Comparison of ENCODE assay signal across 19 cellular contexts in genomic region chr21:42530167-42530518, GRCh38. TPM values are rescaled to one million over a fixed set of nuclear protein-coding genes. Genes with fewer than 3 reads are reported as not detected.
DNase-seq lines count a peak whose midpoint lies in the region; ATAC-seq, FAIRE-seq and TF ChIP-seq lines count a peak whose summit lies in the region.
"Had no signal": no experiment of that assay in that cellular context is flagged by ENCODE, and none has a peak within 500 bp of the region (broad histone marks: within the 10 kb centered on the region; RNA-seq: fewer than 3 reads in every experiment).

No MANE protein-coding gene starts in this region.

- peak overlapping the region; percentile 30 for H3K27ac Mint-ChIP-seq in activated naive CD4-positive, alpha-beta T cell treated with anti-CD3 and anti-CD28 coated beads, Interleukin-2, amount 10 ng/mL, durations not matched to agents 7 days and 5 days
- H3K27ac Mint-ChIP-seq in activated naive CD4-positive, alpha-beta T cell treated with anti-CD3 and anti-CD28 coated beads, Interleukin-2, amount 50 U/mL, for 72 hours: peak overlapping the region in 1 of 2 donors; percentile 12
- H3K27ac Mint-ChIP-seq in IgD-negative memory B cell: peak overlapping the region; percentile 13 to 69 (median 21)

- H3K18ac ChIP-seq in mesenchymal stem cell (ENCODE audit: low read depth in 1 of 2, low read length in 2 of 2): no peak overlapping the region

- in situ Hi-C loops in GM12878 (cut with MboI): no loop called here

- no peak overlapping the region for H3K14ac ChIP-seq in mesenchymal stem cell (ENCODE audit: low read length in 2 of 2)

- no peak overlapping the region for H2BK15ac ChIP-seq in mesenchymal stem cell (ENCODE audit: low read depth, poor library complexity, severe bottlenecking)

- H4K91ac ChIP-seq in mesenchymal stem cell (ENCODE audit: low read length): no peak overlapping the region

- H3K27ac ChIP-seq in GM12878 (ENCODE audit: control insufficient read depth, insufficient read depth) (no peak overlapping the region), skeletal muscle tissue (ENCODE audit: low read depth, low read length) (peak overlapping the region; percentile 98), mesenchymal stem cell (ENCODE audit: low read length, poor library complexity, severe bottlenecking) (no peak overlapping the region)

- H3K9me3 Mint-ChIP-seq in activated naive CD4-positive, alpha-beta T cell treated with anti-CD3 and anti-CD28 coated beads, Interleukin-2, amount 10 ng/mL, durations not matched to agents 7 days and 5 days: no peaks in the 10 kb centered on the region
- H3K9me3 Mint-ChIP-seq in activated naive CD4-positive, alpha-beta T cell treated with anti-CD3 and anti-CD28 coated beads, Interleukin-2, amount 50 U/mL, for 72 hours: no peaks in the 10 kb centered on the region
- H3K9me3 Mint-ChIP-seq in IgD-negative memory B cell: no peaks in the 10 kb centered on the region
- H3K9me3 Mint-ChIP-seq: activated T-cell treated with anti-CD3 and anti-CD28 coated beads, Interleukin-2, amount 50 U/mL, for 4 hours; immature natural killer cell had no signal

- no peaks in the 10 kb centered on the region for H3K27me3 Mint-ChIP-seq in activated naive CD4-positive, alpha-beta T cell treated with anti-CD3 and anti-CD28 coated beads, Interleukin-2, amount 10 ng/mL, durations not matched to agents 7 days and 5 days
- H3K27me3 Mint-ChIP-seq in IgD-negative memory B cell: no peaks in the 10 kb centered on the region

- TF ChIP-seq RAD21 in GM12878 (IDR thresholded peaks at IDR 0.05; ENCODE audit: insufficient read depth, low read depth, low read length): no peak

- no peak for TF ChIP-seq CTCF in GM12878 (IDR thresholded peaks at IDR 0.05 in 2 of 3, conservative IDR thresholded peaks at IDR 0.05 in 1 of 3; ENCODE audit: control insufficient read depth in 2 of 3, extremely low read depth in 1 of 3, insufficient read depth in 1 of 3, low read depth in 3 of 3, low read length in 3 of 3)

- no peak overlapping the region for H2AK5ac ChIP-seq in mesenchymal stem cell (ENCODE audit: low read length, severe bottlenecking)

- H3K4me3 Mint-ChIP-seq in activated naive CD4-positive, alpha-beta T cell treated with anti-CD3 and anti-CD28 coated beads, Interleukin-2, amount 10 ng/mL, durations not matched to agents 7 days and 5 days: no peak overlapping the region
- H3K4me3 Mint-ChIP-seq in IgD-negative memory B cell: peak overlapping the region in 2 of 4 donors; percentile 10 to 49
- H3K4me3 Mint-ChIP-seq: activated T-cell treated with anti-CD3 and anti-CD28 coated beads, Interleukin-2, amount 50 U/mL, for 4 hours had no signal

- CTCF ChIA-PET in activated naive CD4-positive, alpha-beta T cell treated with anti-CD3 and anti-CD28 coated beads, Interleukin-2, amount 10 ng/mL, durations not matched to agents 7 days and 5 days (lab: Charles Lee): no interaction called here
- CTCF ChIA-PET in GM12878 (lab: Yijun Ruan, JAX): interaction anchor here (7.5 kb wide), 1 partner anchor 62 kb away, joined by 48 read pairs; no protein-coding TSS in a partner anchor

- BruUV-seq in GM12878 (replicated peaks; lab: Mats Ljungman, UMichigan): no TSS peak

- TF ChIP-seq POLR2A in GM12878 (IDR thresholded peaks at IDR 0.05; ENCODE audit: low read depth, low read length): no peak

- SMC1A ChIA-PET in GM12878 (lab: Charles Lee; ENCODE audit: uncharacterized antibody, unreplicated experiment): interaction anchor here (5.1 to 7.2 kb wide), 2 partner anchors 52 to 63 kb away, joined by 26 to 74 read pairs; no protein-coding TSS in a partner anchor

- no peak overlapping the region for H3K23ac ChIP-seq in mesenchymal stem cell (ENCODE audit: low read length in 2 of 2)

- peaks cover 2 to 12% of the 10 kb centered on the region in 2 experiments; a peak in 3 of 4 replicates for H3K36me3 ChIP-seq in GM12878 (ENCODE audit: control insufficient read depth in 2 of 2, insufficient read depth in 2 of 2, low read length in 1 of 2)
- H3K36me3 ChIP-seq in skeletal muscle tissue (ENCODE audit: control insufficient read depth in 3 of 3, insufficient read depth in 3 of 3, low read length in 3 of 3): peaks cover 2 to 8% (median 7%) of the 10 kb centered on the region in 3 donors
- peaks cover 0 to 57% of the 10 kb centered on the region in 2 experiments for H3K36me3 ChIP-seq in mesenchymal stem cell (ENCODE audit: control insufficient read depth in 1 of 2, insufficient read depth in 2 of 2, low read depth in 1 of 2, low read length in 2 of 2)
- H3K36me3 ChIP-seq: MG63 had no signal

- H3K9ac ChIP-seq in GM12878 (ENCODE audit: control insufficient read depth, insufficient read depth, low read length) (no peak overlapping the region), skeletal muscle tissue (ENCODE audit: low read depth in 1 of 3, low read length in 3 of 3) (peak overlapping the region; percentile 74 to 95 (median 79)), mesenchymal stem cell (ENCODE audit: low read length) (no peak overlapping the region)

- H2BK5ac ChIP-seq in mesenchymal stem cell (ENCODE audit: low read depth, low read length, poor library complexity, severe bottlenecking): no peak overlapping the region

- H3K4me1 Mint-ChIP-seq in activated naive CD4-positive, alpha-beta T cell treated with anti-CD3 and anti-CD28 coated beads, Interleukin-2, amount 10 ng/mL, durations not matched to agents 7 days and 5 days: peaks cover 74% of the 10 kb centered on the region
- H3K4me1 Mint-ChIP-seq in IgD-negative memory B cell: peaks cover 55 to 65% (median 63%) of the 10 kb centered on the region in 3 donors

- H3K79me2 ChIP-seq in GM12878 (ENCODE audit: control insufficient read depth, insufficient read depth, low read length): peaks cover 19% of the 10 kb centered on the region

- H2AFZ ChIP-seq in GM12878 (ENCODE audit: control insufficient read depth, low read depth, low read length): no peak overlapping the region
- no peak overlapping the region for H2AFZ ChIP-seq in mesenchymal stem cell (ENCODE audit: low read depth, low read length)

- no peak overlapping the region for H2BK120ac ChIP-seq in mesenchymal stem cell (ENCODE audit: low read depth, low read length)

- RAD21 ChIA-PET in GM12878 (lab: Charles Lee; ENCODE audit: unreplicated experiment): interaction anchor here (7.7 kb wide), 1 partner anchor 62 kb away, joined by 57 read pairs; no protein-coding TSS in a partner anchor

- no peak overlapping the region for H4K8ac ChIP-seq in mesenchymal stem cell (ENCODE audit: low read length)

- H3K36me3 Mint-ChIP-seq in activated naive CD4-positive, alpha-beta T cell treated with anti-CD3 and anti-CD28 coated beads, Interleukin-2, amount 10 ng/mL, durations not matched to agents 7 days and 5 days: peaks cover 44% of the 10 kb centered on the region
- peaks cover 5 to 11% of the 10 kb centered on the region in 2 donors for H3K36me3 Mint-ChIP-seq in activated naive CD4-positive, alpha-beta T cell treated with anti-CD3 and anti-CD28 coated beads, Interleukin-2, amount 50 U/mL, for 72 hours
- H3K36me3 Mint-ChIP-seq in IgD-negative memory B cell: peaks cover 9% of the 10 kb centered on the region

- no peak for DNase-seq in activated naive CD4-positive, alpha-beta T cell treated with anti-CD3 and anti-CD28 coated beads, Interleukin-2, amount 10 ng/mL, durations not matched to agents 7 days and 5 days
- DNase-seq in activated naive CD4-positive, alpha-beta T cell treated with anti-CD3 and anti-CD28 coated beads, Interleukin-2, amount 50 U/mL, for 72 hours (ENCODE audit: low spot score in 2 of 2): no peak
- DNase-seq in GM12878 (ENCODE audit: low read depth, low spot score) (no peak), mesenchymal stem cell (no peak)
- DNase-seq: activated CD4-positive, CD25-positive, alpha-beta regulatory T cell; activated T-cell treated with anti-CD3 and anti-CD28 coated beads, Interleukin-2, amount 50 U/mL, for 4 hours; central memory CD4-positive, alpha-beta T cell; effector CD8-positive, alpha-beta T cell; immature natural killer cell; mammary epithelial cell; MG63; NCI-H187; T-helper 2 cell had no signal

- no peaks in the 10 kb centered on the region for H3K9me3 ChIP-seq in GM12878 (replicated peaks; ENCODE audit: control insufficient read depth, insufficient read depth, low read length)
- H3K9me3 ChIP-seq in skeletal muscle tissue (ENCODE audit: control insufficient read depth in 3 of 3, low read length in 3 of 3): no peaks in the 10 kb centered on the region
- no peaks in the 10 kb centered on the region for H3K9me3 ChIP-seq in mesenchymal stem cell (ENCODE audit: control insufficient read depth, low read length)
- H3K9me3 ChIP-seq: MG63 had no signal

- H4K20me1 ChIP-seq in GM12878 (ENCODE audit: control insufficient read depth, insufficient read depth): no peaks in the 10 kb centered on the region

- H2BK12ac ChIP-seq in mesenchymal stem cell (ENCODE audit: low read length in 2 of 2): no peak overlapping the region

- H3K4me1 ChIP-seq in GM12878 (ENCODE audit: control insufficient read depth, insufficient read depth, low read length) (peaks cover 88% of the 10 kb centered on the region), skeletal muscle tissue (ENCODE audit: control insufficient read depth in 3 of 3, insufficient read depth in 3 of 3, low read length in 3 of 3) (peaks cover 63 to 85% (median 85%) of the 10 kb centered on the region in 3 donors), mesenchymal stem cell (ENCODE audit: control insufficient read depth, insufficient read depth, low read depth, low read length) (peaks cover 35% of the 10 kb centered on the region)

- intact Hi-C loops in GM12878 (cut with micrococcal nuclease; ENCODE audit: unreplicated experiment): no loop called here

- H3K4me2 ChIP-seq in GM12878 (ENCODE audit: control insufficient read depth, insufficient read depth) (peak overlapping the region; percentile 46), mesenchymal stem cell (ENCODE audit: low read length, poor library complexity, severe bottlenecking) (no peak overlapping the region)

- H3K4ac ChIP-seq in mesenchymal stem cell (ENCODE audit: low read depth in 1 of 2, low read length in 2 of 2): no peak overlapping the region

- TF ChIP-seq EP300 in GM12878 (IDR thresholded peaks at IDR 0.05; ENCODE audit: borderline replicate concordance in 1 of 2, control insufficient read depth in 1 of 2, low read depth in 2 of 2, low read length in 2 of 2): no peak

- POLR2A ChIA-PET in GM12878 (lab: Charles Lee): interaction anchor here (1.0 kb wide), 1 partner anchor 24 kb away, joined by 4 read pairs; no protein-coding TSS in a partner anchor

- H3K79me1 ChIP-seq in mesenchymal stem cell (replicated peaks; ENCODE audit: low read length, poor library complexity, severe bottlenecking): peaks cover 41% of the 10 kb centered on the region

- H3K4me3 ChIP-seq in GM12878 (no peak overlapping the region), skeletal muscle tissue (ENCODE audit: low read length in 3 of 3) (peak overlapping the region; percentile 68 to 77 (median 75)), mesenchymal stem cell (ENCODE audit: insufficient read depth in 1 of 2, low read depth in 1 of 2, low read length in 2 of 2) (no peak overlapping the region)
- H3K4me3 ChIP-seq: MG63 had no signal

- no peak for ATAC-seq in activated naive CD4-positive, alpha-beta T cell treated with anti-CD3 and anti-CD28 coated beads, Interleukin-2, amount 50 U/mL, for 72 hours
- no peak for ATAC-seq in GM12878
- no peak for ATAC-seq in HG03097 (IDR thresholded peaks at IDR 0.05; ENCODE audit: low FRiP score, unreplicated experiment)
- no peak for ATAC-seq in HG03442 (IDR thresholded peaks at IDR 0.05; ENCODE audit: unreplicated experiment)
- ATAC-seq: activated T-cell treated with anti-CD3 and anti-CD28 coated beads, Interleukin-2, amount 50 U/mL, for 4 hours; Right ventricle myocardium inferior had no signal

- FAIRE-seq in GM12878 (lab: Jason Lieb, UNC): no peak
- FAIRE-seq: D721Med had no signal

- WGBS in GM12878 (ENCODE audit: insufficient coverage, insufficient replicate concordance, low lambda C conversion rate, missing lambda C conversion rate): 60% methylated on average over 5 of the region's 5 CpGs
- WGBS in mesenchymal stem cell: 89% methylated on average over 5 of the region's 5 CpGs

- H3K27me3 ChIP-seq in GM12878 (replicated peaks in 1 of 2; ENCODE audit: control insufficient read depth in 2 of 2, insufficient read depth in 2 of 2, low read length in 1 of 2) (no peaks in the 10 kb centered on the region), skeletal muscle tissue (ENCODE audit: control insufficient read depth in 3 of 3, insufficient read depth in 3 of 3, low read length in 3 of 3) (no peaks in the 10 kb centered on the region), mesenchymal stem cell (ENCODE audit: control insufficient read depth in 1 of 2, insufficient read depth in 1 of 2, low read length in 2 of 2) (no peaks in the 10 kb centered on the region)
- H3K27me3 ChIP-seq: MG63 had no signal

RNA-seq across cellular contexts. Expression of gene SLC37A1, which starts 16.5 kb away (rescaled TPM):
- 10 to 100 TPM; 15.2 to 20.6 TPM for total RNA-seq in activated naive CD4-positive, alpha-beta T cell treated with anti-CD3 and anti-CD28 coated beads, Interleukin-2, amount 50 U/mL, for 72 hours
- polyA plus RNA-seq in IgD-negative memory B cell (14.8 TPM), GM12878 (2011; rRNA removed) (17.7 and 23.3 TPM in 2 replicates), GM12878 (2014; fragmentation: Illumina TruSeq; extraction: Trizol) (12.0 and 18.4 TPM in 2 replicates), GM12878 (2014; fragmentation: Nextera tagmentation; extraction: Ambion mirVana) (1 to 10 TPM; 1.1 to 2.4 TPM), GM12878 (2014; rRNA removed) (25.4 and 26.5 TPM in 2 replicates), GM12878 (2016; fragmentation: Nextera tagmentation; extraction: Ambion mirVana) (10 to 100 TPM; 28.0 to 32.0 TPM)
- 129 and 143 TPM in 2 replicates for total RNA-seq in GM12878 (2013; cell fraction: nucleolus; rRNA removed)
- total RNA-seq in GM12878 (2014; rRNA removed) (33.0 and 35.5 TPM in 2 replicates), GM12878 (2014; rRNA removed; fragmentation: Illumina TruSeq; extraction: Trizol) (19.2 and 19.7 TPM in 2 replicates), GM12878 (2021) (30.7 and 34.8 TPM in 2 replicates), skeletal muscle tissue (2.1 TPM)
- polyA plus RNA-seq in GM12878 (2011; ENCODE audit: low read depth): 6.2 TPM
- polyA plus RNA-seq in GM12878 (2011; cell fraction: cytosol; rRNA removed): 20.2 and 24.6 TPM in 2 replicates
- 75.0 and 82.4 TPM in 2 replicates for polyA plus RNA-seq in GM12878 (2011; cell fraction: nucleus; rRNA removed)
- 17.7 and 18.5 TPM in 2 replicates for polyA plus RNA-seq in GM12878 (2012)
- polyA minus RNA-seq in GM12878 (2011; rRNA and poly(A)+ RNA removed): 22.6 and 32.2 TPM in 2 replicates
- polyA minus RNA-seq in GM12878 (2011; cell fraction: cytosol; rRNA and poly(A)+ RNA removed): 8.6 and 12.4 TPM in 2 replicates
- 43.9 and 56.5 TPM in 2 replicates for polyA minus RNA-seq in GM12878 (2011; cell fraction: nucleus; rRNA and poly(A)+ RNA removed)
- 3.0 TPM for polyA plus RNA-seq in mesenchymal stem cell (2013, experiment 1 of 2)
- 3.2 TPM for polyA plus RNA-seq in mesenchymal stem cell (2013, experiment 2 of 2)

RNA-seq across cellular contexts. Expression of gene RSPH1, which starts 34.1 kb away (rescaled TPM):
- under 1 TPM; 0.11 to 0.33 TPM for total RNA-seq in activated naive CD4-positive, alpha-beta T cell treated with anti-CD3 and anti-CD28 coated beads, Interleukin-2, amount 50 U/mL, for 72 hours
- polyA plus RNA-seq in IgD-negative memory B cell: not detected
- 0.56 and 0.78 TPM in 2 replicates for total RNA-seq in GM12878 (2013; cell fraction: nucleolus; rRNA removed)
- 0.11 and 0.33 TPM in 2 replicates for total RNA-seq in GM12878 (2014; rRNA removed)
- total RNA-seq in GM12878 (2014; rRNA removed; fragmentation: Illumina TruSeq; extraction: Trizol): 0.27 and 0.37 TPM in 2 replicates
- total RNA-seq in GM12878 (2021): 0.27 and 0.28 TPM in 2 replicates
- polyA plus RNA-seq in GM12878 (2011; ENCODE audit: low read depth): 0.94 TPM
- polyA plus RNA-seq in GM12878 (2011; rRNA removed): 0.38 and 0.59 TPM in 2 replicates
- 0.10 and 0.21 TPM in 2 replicates for polyA plus RNA-seq in GM12878 (2011; cell fraction: cytosol; rRNA removed)
- 0.16 and 0.22 TPM in 2 replicates for polyA plus RNA-seq in GM12878 (2011; cell fraction: nucleus; rRNA removed)
- polyA plus RNA-seq in GM12878 (2012): 0.79 and 1.1 TPM in 2 replicates
- 0.37 and 0.67 TPM in 2 replicates for polyA plus RNA-seq in GM12878 (2014; fragmentation: Illumina TruSeq; extraction: Trizol)
- polyA plus RNA-seq in GM12878 (2014; fragmentation: Nextera tagmentation; extraction: Ambion mirVana): under 1 TPM; 0.37 to 0.38 TPM
- 0.19 and 0.81 TPM in 2 replicates for polyA plus RNA-seq in GM12878 (2014; rRNA removed)
- polyA plus RNA-seq in GM12878 (2016; fragmentation: Nextera tagmentation; extraction: Ambion mirVana): 1 to 10 TPM; 1.2 to 1.4 TPM
- polyA minus RNA-seq in GM12878 (2011; rRNA and poly(A)+ RNA removed): 0.88 TPM in 1 of 2 replicates, not detected in the other
- not detected in 2 replicates for polyA minus RNA-seq in GM12878 (2011; cell fraction: cytosol; rRNA and poly(A)+ RNA removed)
- not detected in 2 replicates for polyA minus RNA-seq in GM12878 (2011; cell fraction: nucleus; rRNA and poly(A)+ RNA removed)
- not detected for total RNA-seq in skeletal muscle tissue
- polyA plus RNA-seq in mesenchymal stem cell (2013, experiment 1 of 2): 0.10 TPM
- polyA plus RNA-seq in mesenchymal stem cell (2013, experiment 2 of 2): 0.10 TPM
- total RNA-seq: activated T-cell treated with anti-CD3 and anti-CD28 coated beads, Interleukin-2, amount 50 U/mL, for 4 hours; Right ventricle myocardium inferior had no signal

Comparison
In these comparisons a context has a peak if more than half of its experiments do, and no peak if none do; other contexts are left out.
1. H3K4me3 ChIP-seq: peak in skeletal muscle tissue (3 of 3); none in GM12878 (single experiment) and mesenchymal stem cell (0 of 2).
2. H3K9ac ChIP-seq: peak in skeletal muscle tissue (3 of 3); none in GM12878 (single experiment) and mesenchymal stem cell (single experiment).